25 cellular contexts compared by ENCODE assay signal in genomic region chrX:72146527-72146926, GRCh38. TPM values are rescaled to one million over a fixed set of nuclear protein-coding genes. Genes with fewer than 3 reads are reported as not detected.
"Had no signal": no experiment of that assay in that cellular context is flagged by ENCODE, and none has a peak within 500 bp of the region (broad histone marks: within the 10 kb centered on the region; RNA-seq: fewer than 3 reads in every experiment).

No MANE protein-coding gene starts in this region.

- H3K27ac ChIP-seq: SJCRH30 had no signal

- H3K4me2 ChIP-seq: SK-N-SH had no signal

- H3K9me3 ChIP-seq: SJCRH30, SK-N-SH had no signal

- DNase-seq: activated CD4-positive, alpha-beta T cell treated with anti-CD3 and anti-CD28 coated beads for 4 hours; activated CD8-positive, alpha-beta memory T cell treated with anti-CD3 and anti-CD28 coated beads, Interleukin-2, amount 50 U/mL, for 4 hours; activated CD8-positive, alpha-beta T cell treated with anti-CD3 and anti-CD28 coated beads for 36 hours; activated gamma-delta T cell treated with Interleukin-2 at 50 U/mL for 16 hours; activated naive CD4-positive, alpha-beta T cell treated with anti-CD3 and anti-CD28 coated beads, Interleukin-2, amount 10 ng/mL, durations not matched to agents 7 days and 5 days; activated naive CD8-positive, alpha-beta T cell treated with anti-CD3 and anti-CD28 coated beads for 36 hours; activated T-cell treated with anti-CD3 and anti-CD28 coated beads, Interleukin-2, amount 50 U/mL, for 72 hours; cerebellar nuclear complex; NCI-H1092; NCI-H1417; NCI-H2029; NCI-H2107; NCI-H2171 treated with DMSO at 0.1 percent for 48 hours; NCI-H226; NCI-H69; NK-92 treated with Interleukin-12 subunit alpha and Interleukin-12 subunit beta, amount 100 ng/mL, for 24 hours; OCI-M1; RPMI8226; SJCRH30; SK-N-SH had no signal

- H3K27me3 ChIP-seq: SJCRH30 had no signal

- H3K27me3 Mint-ChIP-seq: activated CD8-positive, alpha-beta T cell treated with anti-CD3 and anti-CD28 coated beads for 36 hours had no signal

- H3K4me3 Mint-ChIP-seq: activated CD8-positive, alpha-beta T cell treated with anti-CD3 and anti-CD28 coated beads for 36 hours; activated naive CD4-positive, alpha-beta T cell treated with anti-CD3 and anti-CD28 coated beads, Interleukin-2, amount 10 ng/mL, durations not matched to agents 7 days and 5 days; activated naive CD8-positive, alpha-beta T cell treated with anti-CD3 and anti-CD28 coated beads for 36 hours; activated T-cell treated with anti-CD3 and anti-CD28 coated beads, Interleukin-2, amount 50 U/mL, for 72 hours had no signal

- H3K36me3 ChIP-seq: SJCRH30 had no signal

- H3K4me3 ChIP-seq: SJCRH30 had no signal

- H3K27ac Mint-ChIP-seq: activated CD8-positive, alpha-beta T cell treated with anti-CD3 and anti-CD28 coated beads for 36 hours; activated naive CD4-positive, alpha-beta T cell treated with anti-CD3 and anti-CD28 coated beads, Interleukin-2, amount 10 ng/mL, durations not matched to agents 7 days and 5 days; activated naive CD8-positive, alpha-beta T cell treated with anti-CD3 and anti-CD28 coated beads for 36 hours; activated T-cell treated with anti-CD3 and anti-CD28 coated beads, Interleukin-2, amount 50 U/mL, for 72 hours; activated T-helper 2 cell treated with anti-CD3 and anti-CD28 coated beads, Interferon-gamma antibody, Interleukin-2, Interleukin-4, amounts not matched to agents 10 μg/mL and 5 μg/mL and 100 μg/mL, durations not matched to agents 14 hours and 24 hours and 36 hours had no signal

- H3K9ac ChIP-seq: SK-N-SH had no signal

- ATAC-seq: activated CD4-positive, CD25-positive, alpha-beta regulatory T cell treated with anti-CD3 and anti-CD28 coated beads, Interleukin-2, amount 50 U/mL, for 24 hours; activated CD8-positive, alpha-beta T cell treated with anti-CD3 and anti-CD28 coated beads for 36 hours; activated T-cell treated with anti-CD3 and anti-CD28 coated beads, Interleukin-2, amount 50 U/mL, for 72 hours; Panc1; Right ventricle myocardium inferior had no signal

- H3K9me3 Mint-ChIP-seq: activated CD8-positive, alpha-beta T cell treated with anti-CD3 and anti-CD28 coated beads for 36 hours; activated naive CD4-positive, alpha-beta T cell treated with anti-CD3 and anti-CD28 coated beads, Interleukin-2, amount 10 ng/mL, durations not matched to agents 7 days and 5 days; activated naive CD8-positive, alpha-beta T cell treated with anti-CD3 and anti-CD28 coated beads for 36 hours; activated T-cell treated with anti-CD3 and anti-CD28 coated beads, Interleukin-2, amount 50 U/mL, for 72 hours; activated T-helper 2 cell treated with anti-CD3 and anti-CD28 coated beads, Interferon-gamma antibody, Interleukin-2, Interleukin-4, amounts not matched to agents 10 μg/mL and 5 μg/mL and 100 μg/mL, durations not matched to agents 14 hours and 24 hours and 36 hours had no signal

- H3K36me3 Mint-ChIP-seq: activated naive CD4-positive, alpha-beta T cell treated with anti-CD3 and anti-CD28 coated beads, Interleukin-2, amount 10 ng/mL, durations not matched to agents 7 days and 5 days; activated naive CD8-positive, alpha-beta T cell treated with anti-CD3 and anti-CD28 coated beads for 36 hours had no signal

RNA-seq across cellular contexts. Expression of gene RTL5, which starts 14.8 kb away (rescaled TPM):
- total RNA-seq: MCF 10A had no signal
